18 cellular contexts compared by ENCODE assay signal in the genomic region with DNA sequence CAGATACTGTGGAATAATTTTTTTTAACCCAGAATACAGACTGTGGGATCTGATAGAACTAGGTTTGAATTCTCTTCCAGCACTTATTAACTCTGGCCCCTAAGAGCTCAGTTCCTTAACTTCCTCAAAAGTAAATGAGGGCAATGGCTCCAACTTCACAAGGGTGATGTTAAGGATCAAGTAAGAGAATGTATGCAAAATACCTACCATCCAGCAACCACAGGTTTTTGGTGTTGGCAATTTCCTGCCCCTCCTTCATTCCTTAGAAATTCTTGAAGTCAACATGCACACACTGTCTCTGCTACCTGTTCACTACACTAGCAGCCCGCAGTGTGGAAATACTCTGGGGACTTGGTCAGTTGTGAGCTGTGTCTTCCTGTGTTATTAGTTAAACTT. TPM values are rescaled to one million over a fixed set of nuclear protein-coding genes. Genes with fewer than 3 reads are reported as not detected.
DNase-seq lines count a peak whose midpoint lies in the region; ATAC-seq, FAIRE-seq and TF ChIP-seq lines count a peak whose summit lies in the region.
"Had no signal": no experiment of that assay in that cellular context is flagged by ENCODE, and none has a peak within 500 bp of the region (broad histone marks: within the 10 kb centered on the region; RNA-seq: fewer than 3 reads in every experiment).

No MANE protein-coding gene starts in this region.

- intact Hi-C loops in upper lobe of right lung (cut with DNase I), result no loop called here

- peak overlapping the region; percentile 27 for H3K4me3 Mint-ChIP-seq in activated naive CD4-positive, alpha-beta T cell treated with anti-CD3 and anti-CD28 coated beads, Interleukin-2, amount 50 U/mL, for 24 hours
- H3K4me3 Mint-ChIP-seq in immature natural killer cell, result no peak overlapping the region

- H3K4me3 ChIP-seq in NT2/D1 (ENCODE audit: insufficient read length, low read depth) (no peak overlapping the region), bronchial epithelial cell (ENCODE audit: low read depth, low read length) (no peak overlapping the region), upper lobe of right lung (no peak overlapping the region)
- H3K4me3 ChIP-seq: gastroesophageal sphincter, mucosa of descending colon, pancreas, suprapubic skin had no signal

- no peak for DNase-seq in activated naive CD4-positive, alpha-beta T cell treated with anti-CD3 and anti-CD28 coated beads, Interleukin-2, amount 50 U/mL, for 16 hours
- DNase-seq in NT2/D1 (ENCODE audit: low read depth, low spot score) (peak; percentile 6), bronchial epithelial cell (ENCODE audit: low read depth) (peak; percentile 68), upper lobe of right lung (no peak), MV-4-11 (lab: John Stamatoyannopoulos, UW) (no peak), immature natural killer cell (no peak), GM19238 (ENCODE audit: insufficient read length, low spot score) (no peak)
- DNase-seq: activated CD4-positive, CD25-positive, alpha-beta regulatory T cell; activated effector memory CD4-positive, alpha-beta T cell treated with anti-CD3 and anti-CD28 coated beads, Interleukin-2, amount 50 U/mL, for 16 hours; central memory CD4-positive, alpha-beta T cell; DMS53; mucosa of descending colon; NCI-H1092; pancreas had no signal

- TF ChIP-seq CTCF in bronchial epithelial cell (IDR thresholded peaks at IDR 0.05; ENCODE audit: insufficient read depth, low read length, severe bottlenecking) (no peak), upper lobe of right lung (IDR thresholded peaks at IDR 0.05) (no peak)

- H3K9ac ChIP-seq in NT2/D1 (ENCODE audit: insufficient read length, low read depth), result no peak overlapping the region

- no peak for FAIRE-seq in bronchial epithelial cell (lab: Jason Lieb, UNC)
- FAIRE-seq: islet of Langerhans, pancreas had no signal

- peaks cover 80% of the 10 kb centered on the region for H3K4me1 Mint-ChIP-seq in activated naive CD4-positive, alpha-beta T cell treated with anti-CD3 and anti-CD28 coated beads, Interleukin-2, amount 50 U/mL, for 24 hours
- H3K4me1 Mint-ChIP-seq in immature natural killer cell, result peaks cover 6 to 34% of the 10 kb centered on the region in 2 donors

- peak; percentile 47 for ATAC-seq in upper lobe of right lung
- ATAC-seq: gastroesophageal sphincter, mucosa of descending colon, pancreas had no signal

- H3K9me3 ChIP-seq in NT2/D1 (ENCODE audit: insufficient read depth, low read length), result peaks cover 14% of the 10 kb centered on the region
- no peaks in the 10 kb centered on the region for H3K9me3 ChIP-seq in upper lobe of right lung
- H3K9me3 ChIP-seq: gastroesophageal sphincter, mucosa of descending colon, pancreas, suprapubic skin had no signal

- no peaks in the 10 kb centered on the region for H3K4me1 ChIP-seq in NT2/D1 (ENCODE audit: insufficient read depth, insufficient read length)
- no peaks in the 10 kb centered on the region for H3K4me1 ChIP-seq in upper lobe of right lung
- H3K4me1 ChIP-seq: gastroesophageal sphincter, pancreas had no signal

- H3K36me3 ChIP-seq in NT2/D1 (ENCODE audit: insufficient read depth, insufficient read length, low read length), result no peaks in the 10 kb centered on the region
- H3K36me3 ChIP-seq in bronchial epithelial cell (ENCODE audit: control insufficient read depth, insufficient read depth, low read length), result no peaks in the 10 kb centered on the region
- H3K36me3 ChIP-seq in upper lobe of right lung, result no peaks in the 10 kb centered on the region
- H3K36me3 ChIP-seq: gastroesophageal sphincter, pancreas, suprapubic skin had no signal

- H3K27me3 ChIP-seq in NT2/D1 (ENCODE audit: insufficient read depth, insufficient read length) (no peaks in the 10 kb centered on the region), bronchial epithelial cell (ENCODE audit: control insufficient read depth, insufficient read depth, low read length) (no peaks in the 10 kb centered on the region), upper lobe of right lung (no peaks in the 10 kb centered on the region)
- H3K27me3 ChIP-seq: gastroesophageal sphincter, pancreas, suprapubic skin had no signal

- no peaks in the 10 kb centered on the region for H3K27me3 Mint-ChIP-seq in activated naive CD4-positive, alpha-beta T cell treated with anti-CD3 and anti-CD28 coated beads, Interleukin-2, amount 50 U/mL, for 24 hours
- no peaks in the 10 kb centered on the region for H3K27me3 Mint-ChIP-seq in immature natural killer cell (ENCODE audit: low read depth in 3 of 3)

- H3K36me3 Mint-ChIP-seq in activated naive CD4-positive, alpha-beta T cell treated with anti-CD3 and anti-CD28 coated beads, Interleukin-2, amount 50 U/mL, for 24 hours, result peaks cover 45% of the 10 kb centered on the region
- H3K36me3 Mint-ChIP-seq in immature natural killer cell, result peaks cover 43 to 61% (median 44%) of the 10 kb centered on the region in 3 donors

- H3K27ac ChIP-seq in upper lobe of right lung, result no peak overlapping the region
- H3K27ac ChIP-seq: gastroesophageal sphincter, pancreas, suprapubic skin had no signal

- H3K9me3 Mint-ChIP-seq in activated naive CD4-positive, alpha-beta T cell treated with anti-CD3 and anti-CD28 coated beads, Interleukin-2, amount 50 U/mL, for 24 hours, result no peaks in the 10 kb centered on the region
- no peaks in the 10 kb centered on the region for H3K9me3 Mint-ChIP-seq in immature natural killer cell

- peak overlapping the region; percentile 77 for H3K27ac Mint-ChIP-seq in activated naive CD4-positive, alpha-beta T cell treated with anti-CD3 and anti-CD28 coated beads, Interleukin-2, amount 50 U/mL, for 24 hours
- peak overlapping the region in 2 of 6 donors; percentile 23 to 45 for H3K27ac Mint-ChIP-seq in immature natural killer cell

RNA-seq across cellular contexts. Expression of a gene that starts 5.1 kb away (rescaled TPM):
- total RNA-seq in bronchial epithelial cell (6.3 and 8.2 TPM in 2 replicates), upper lobe of right lung (6.4 TPM)
- polyA plus RNA-seq in immature natural killer cell, result under 1 TPM in 1 of 3 donors, not detected in 2; 0.50 TPM
- total RNA-seq: mucosa of descending colon had no signal

RNA-seq across cellular contexts. Expression of a gene that starts 48.1 kb away (rescaled TPM):
- total RNA-seq in bronchial epithelial cell (not detected in 2 replicates), upper lobe of right lung (9.5 TPM)
- 100 to 1,000 TPM; 206 to 251 (median 217) TPM for polyA plus RNA-seq in immature natural killer cell

Comparison
In these comparisons a context has a peak if more than half of its experiments do, and no peak if none do; other contexts are left out.
1. DNase-seq: peak in NT2/D1 (single experiment) and bronchial epithelial cell (single experiment); none in activated naive CD4-positive, alpha-beta T cell treated with anti-CD3 and anti-CD28 coated beads, Interleukin-2, amount 50 U/mL, for 16 hours (single experiment), upper lobe of right lung (single experiment), MV-4-11 (single experiment), immature natural killer cell (0 of 3) and GM19238 (single experiment).
2. RNA of a gene that starts 48.1 kb away (total RNA-seq): 9.5 TPM in upper lobe of right lung (single experiment); not detected in bronchial epithelial cell; every median in the first group is over 10 times any median in the second.